ENCODE assay signal across 10 cellular contexts in the genomic region with DNA sequence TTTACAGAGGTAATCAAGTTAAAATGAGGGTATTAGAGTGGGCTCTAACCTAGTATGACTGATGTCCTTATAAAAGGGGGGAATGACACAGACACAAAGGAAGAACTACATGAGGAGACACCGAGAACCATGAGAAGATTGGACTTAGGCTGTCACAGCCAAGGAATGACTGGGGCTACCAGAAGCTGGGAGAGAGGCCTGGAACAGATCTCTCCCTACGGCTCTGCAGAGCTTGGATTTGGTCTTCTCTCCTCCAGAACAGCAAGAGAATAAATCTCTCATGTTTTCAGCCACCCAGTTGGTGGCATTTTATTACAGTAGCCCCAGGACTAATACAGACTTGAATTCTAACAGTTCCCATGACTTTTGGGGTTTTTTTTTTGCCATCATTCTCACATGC.
"Had no signal": no experiment of that assay in that cellular context is flagged by ENCODE, and none has a peak within 500 bp of the region (broad histone marks: within the 10 kb centered on the region; RNA-seq: fewer than 3 reads in every experiment).

No MANE protein-coding gene starts in this region.

- H3K27ac ChIP-seq: parathyroid adenoma, WERI-Rb-1 had no signal

- H2AFZ ChIP-seq: parathyroid adenoma had no signal

- H3K4me1 ChIP-seq: parathyroid adenoma had no signal

- ATAC-seq: naive thymus-derived CD4-positive, alpha-beta T cell; stimulated activated naive CD8-positive, alpha-beta T cell treated with anti-CD3 and anti-CD28 coated beads, Interleukin-15, Interleukin-2, amounts not matched to agents 100 U/mL and 50 U/mL, for 24 hours had no signal

- H3K9ac ChIP-seq: parathyroid adenoma had no signal

- H3K36me3 ChIP-seq: WERI-Rb-1 had no signal

- H3K79me2 ChIP-seq: parathyroid adenoma had no signal

- DNase-seq: activated CD4-positive, alpha-beta T cell treated with anti-CD3 and anti-CD28 coated beads, Interleukin-2, amount 50 U/mL, for 48 hours; activated naive CD4-positive, alpha-beta T cell treated with anti-CD3 and anti-CD28 coated beads, Interleukin-2, amount 10 ng/mL, durations not matched to agents 7 days and 5 days; activated T-cell treated with anti-CD3 and anti-CD28 coated beads, Interleukin-2, amount 50 U/mL, for 1 hour; kidney glomerular epithelial cell; naive thymus-derived CD4-positive, alpha-beta T cell; stimulated activated CD4-positive, alpha-beta T cell treated with anti-CD3 and anti-CD28 coated beads, Interleukin-4, amount 100 ng/mL, for 4 hours; stimulated activated CD8-positive, alpha-beta memory T cell treated with anti-CD3 and anti-CD28 coated beads, Interleukin-4, amount 100 ng/mL, for 48 hours; stimulated activated naive CD8-positive, alpha-beta T cell treated with anti-CD3 and anti-CD28 coated beads, Interleukin-15, Interleukin-2, amounts not matched to agents 100 U/mL and 50 U/mL, for 24 hours; WERI-Rb-1 had no signal
